In the genomic region with DNA sequence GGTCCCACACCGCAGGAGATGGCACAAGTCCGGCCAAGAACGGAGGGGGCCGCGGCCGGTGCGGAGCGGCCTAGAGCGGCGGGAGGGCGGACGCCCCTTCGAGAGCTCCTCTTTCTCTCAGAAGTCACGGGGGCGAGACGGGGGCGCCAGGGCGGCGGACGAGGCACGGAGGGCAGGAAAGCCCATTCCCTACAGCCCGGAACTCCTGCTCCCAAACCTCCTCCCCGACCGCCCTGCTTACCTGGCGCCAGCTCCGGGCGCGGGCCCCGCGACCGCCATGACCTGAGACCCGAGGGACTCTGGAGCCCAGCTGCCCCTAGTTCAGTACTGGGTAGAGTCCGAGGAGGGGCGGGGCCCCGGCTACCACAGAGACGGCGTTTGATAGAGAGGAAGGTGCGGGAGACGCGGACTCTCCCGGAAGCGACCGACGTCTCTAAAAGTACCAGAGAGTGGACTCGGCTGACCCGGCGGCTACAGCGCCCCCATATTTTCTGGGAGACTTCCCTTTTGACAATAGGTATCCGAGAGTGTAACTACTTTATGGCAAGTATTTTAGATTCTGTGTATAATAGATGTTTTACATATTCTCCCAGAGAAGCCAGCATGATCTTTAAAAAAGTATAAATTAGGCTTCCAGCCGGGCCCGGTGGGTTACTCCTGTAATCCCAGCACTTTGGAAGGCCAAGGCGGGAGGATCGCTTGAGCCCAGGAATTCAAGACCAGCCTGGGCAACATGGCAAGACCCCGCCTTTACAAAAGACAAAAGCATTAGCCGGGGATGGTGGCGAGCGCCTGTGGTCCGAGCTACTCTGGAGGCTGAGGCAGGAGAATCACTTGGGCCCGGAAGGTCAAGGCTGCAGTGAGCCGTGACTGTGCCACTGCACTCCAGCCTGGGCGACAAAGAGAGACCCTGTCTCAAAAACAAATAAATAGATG, we compare ENCODE assay signal across 8 cellular contexts. TPM values are rescaled to one million over a fixed set of nuclear protein-coding genes. Genes with fewer than 3 reads are reported as not detected.
DNase-seq lines count a peak whose midpoint lies in the region; ATAC-seq and TF ChIP-seq lines count a peak whose summit lies in the region.

ABCD4 (minus strand) TSS at position 301 of the 936 bp plus-strand sequence; CDS start at position 279, 22 bp downstream.

- no peaks in the 10 kb centered on the region for H3K27me3 Mint-ChIP-seq in activated T-cell treated with anti-CD3 and anti-CD28 coated beads, Interleukin-2, amount 50 U/mL, for 24 hours

- H3K9me3 ChIP-seq in esophagus (ENCODE audit: control insufficient read depth in 2 of 2, insufficient read depth in 1 of 2, low read depth in 1 of 2, low read length in 1 of 2) (no peaks in the 10 kb centered on the region), muscle layer of duodenum (ENCODE audit: control insufficient read depth in 1 of 2, low read length in 2 of 2) (no peaks in the 10 kb centered on the region)

- peak within 1 kb of the TSS; percentile 91 for H3K4me3 ChIP-seq in Jurkat, Clone E6-1 (ENCODE audit: low read length)
- H3K4me3 ChIP-seq in esophagus (ENCODE audit: low read depth in 1 of 2, low read length in 2 of 2): peak within 1 kb of the TSS; percentile 94
- H3K4me3 ChIP-seq in muscle layer of duodenum (ENCODE audit: low read depth in 1 of 2, low read length in 2 of 2): peak within 1 kb of the TSS; percentile 94 to 98

- H3K9me3 Mint-ChIP-seq in activated T-cell treated with anti-CD3 and anti-CD28 coated beads, Interleukin-2, amount 50 U/mL, for 24 hours: no peaks in the 10 kb centered on the region

- H3K4me1 ChIP-seq in esophagus (ENCODE audit: control insufficient read depth in 2 of 2, insufficient read depth in 2 of 2, low read length in 1 of 2) (no peaks in the 10 kb centered on the region), muscle layer of duodenum (ENCODE audit: control insufficient read depth in 1 of 2, insufficient read depth in 2 of 2, low read length in 2 of 2) (peaks cover 5 to 8% of the 10 kb centered on the region in 2 donors)

- WGBS in esophagus, 2 donors: 11 to 13% methylated on average over 50 to 61 of the region's 61 CpGs

- peaks cover 37% of the 10 kb centered on the region for H3K36me3 Mint-ChIP-seq in activated T-cell treated with anti-CD3 and anti-CD28 coated beads, Interleukin-2, amount 50 U/mL, for 24 hours (ENCODE audit: low read depth)

- peak within 1 kb of the TSS; percentile 78 to 84 for H3K27ac ChIP-seq in esophagus (ENCODE audit: low read depth in 2 of 2, low read length in 1 of 2)
- H3K27ac ChIP-seq in muscle layer of duodenum (ENCODE audit: low read length): peak within 1 kb of the TSS; percentile 67

- no peaks in the 10 kb centered on the region for H3K27me3 ChIP-seq in esophagus (ENCODE audit: control insufficient read depth in 1 of 2, insufficient read depth in 2 of 2, low read length in 2 of 2)
- H3K27me3 ChIP-seq in muscle layer of duodenum (ENCODE audit: low read depth, low read length): no peaks in the 10 kb centered on the region

- peak; percentile 96 for DNase-seq in DMS79 (lab: John Stamatoyannopoulos, UW)
- peak; percentile 78 for DNase-seq in Jurkat, Clone E6-1 (ENCODE audit: low read depth, low spot score)
- peak; percentile 89 for DNase-seq in activated T-cell treated with anti-CD3 and anti-CD28 coated beads, Interleukin-2, amount 50 U/mL, for 24 hours
- DNase-seq in stimulated activated CD8-positive, alpha-beta memory T cell treated with anti-CD3 and anti-CD28 coated beads, Interleukin-7, amount 100 ng/mL, for 4 hours (ENCODE audit: low read depth in 2 of 2): peak; percentile 78 to 81

- peak; percentile 97 for ATAC-seq in GM21619 (IDR thresholded peaks at IDR 0.05; ENCODE audit: unreplicated experiment)

- H3K36me3 ChIP-seq in esophagus (ENCODE audit: control insufficient read depth in 2 of 2, insufficient read depth in 2 of 2, low read length in 1 of 2) (peaks cover 0 to 10% of the 10 kb centered on the region in 2 donors), muscle layer of duodenum (ENCODE audit: control insufficient read depth in 1 of 2, insufficient read depth in 2 of 2, low read length in 2 of 2) (peaks cover 3 to 15% of the 10 kb centered on the region in 2 donors)

- H3K27ac Mint-ChIP-seq in activated T-cell treated with anti-CD3 and anti-CD28 coated beads, Interleukin-2, amount 50 U/mL, for 24 hours: peak within 1 kb of the TSS; percentile 94

- peaks cover 39% of the 10 kb centered on the region for H3K4me1 Mint-ChIP-seq in activated T-cell treated with anti-CD3 and anti-CD28 coated beads, Interleukin-2, amount 50 U/mL, for 24 hours (ENCODE audit: low read depth)

- peak within 1 kb of the TSS; percentile 96 for H3K4me3 Mint-ChIP-seq in activated T-cell treated with anti-CD3 and anti-CD28 coated beads, Interleukin-2, amount 50 U/mL, for 24 hours

TF ChIP-seq in PFSK-1, 5 proteins besides CTCF, POLR2A, EP300 and RAD21:
- TF ChIP-seq POLR2AphosphoS5 (IDR thresholded peaks at IDR 0.05; ENCODE audit: low read depth, low read length): peak; percentile 70
- TF ChIP-seq SIN3A (IDR thresholded peaks at IDR 0.05; ENCODE audit: borderline replicate concordance, insufficient read depth, low read length): no peak
TF ChIP-seq in PFSK-1: peak in this region for 1.

RNA-seq across cellular contexts. Expression of gene ABCD4, which starts in this region (rescaled TPM):
- polyA plus RNA-seq in Jurkat, Clone E6-1 (2012; ENCODE audit: insufficient read depth, insufficient read length): 58.6 TPM
- 52.8 TPM for polyA plus RNA-seq in PFSK-1 (2012; ENCODE audit: insufficient read length, low read depth)
- 10 to 100 TPM; 19.2 to 38.4 TPM for polyA plus RNA-seq in esophagus

Comparison
In these comparisons a context has a peak if more than half of its experiments do, and no peak if none do; other contexts are left out.
1. Peak in every context shown above with its lines: DNase-seq, ATAC-seq, H3K4me3 ChIP-seq and H3K27ac ChIP-seq.